8 cellular contexts compared by ENCODE assay signal in genomic region chr12:75480469-75480949, GRCh38. TPM values are rescaled to one million over a fixed set of nuclear protein-coding genes. Genes with fewer than 3 reads are reported as not detected.
DNase-seq lines count a peak whose midpoint lies in the region; ATAC-seq, FAIRE-seq and TF ChIP-seq lines count a peak whose summit lies in the region.

GLIPR1 (plus strand) TSS chr12:75480755; CDS start chr12:75480881, 126 bp downstream.

- peak; percentile 67 for FAIRE-seq in A204.1 (lab: Jason Lieb, UNC)

- DNase-seq in SIG-M5 treated with dmso at 0.1 percent for 504 hours (lab: John Stamatoyannopoulos, UW; ENCODE audit: unreplicated experiment) (peak; percentile 98), germinal center (ENCODE audit: low spot score) (peak; percentile 45), pons (ENCODE audit: low spot score) (peak; percentile 75), type B pancreatic cell (ENCODE audit: extremely low spot score, unreplicated experiment) (no peak)
- peak; percentile 54 for DNase-seq in activated gamma-delta T cell treated with anti-CD3 and anti-CD28 coated beads, Interleukin-2, amount 50 U/mL, for 16 hours (ENCODE audit: low read depth)

- peaks cover 8% of the 10 kb centered on the region for H3K4me1 Mint-ChIP-seq in type B pancreatic cell (ENCODE audit: unreplicated experiment)

- H3K4me3 Mint-ChIP-seq in type B pancreatic cell, result peak within 1 kb of the TSS; percentile 20

- H3K27me3 Mint-ChIP-seq in type B pancreatic cell, result no peaks in the 10 kb centered on the region

- H3K36me3 Mint-ChIP-seq in type B pancreatic cell, result no peaks in the 10 kb centered on the region

- TF ChIP-seq CTCF in type B pancreatic cell (conservative IDR thresholded peaks at IDR 0.05), result no peak

- ATAC-seq in GM19025 (IDR thresholded peaks at IDR 0.05; ENCODE audit: low read depth, unreplicated experiment) (peak; percentile 79), HG03354 (IDR thresholded peaks at IDR 0.05; ENCODE audit: poor library complexity, severe bottlenecking, unreplicated experiment) (peak; percentile 89)

- H3K27ac Mint-ChIP-seq in type B pancreatic cell, result no peak within 1 kb of the TSS

- H3K9me3 Mint-ChIP-seq in type B pancreatic cell, result no peaks in the 10 kb centered on the region

RNA-seq across cellular contexts. Expression of gene GLIPR1, which starts in this region (rescaled TPM):
- 0.45 and 4.3 TPM in 2 replicates for total RNA-seq in type B pancreatic cell (ENCODE audit: low replicate concordance)
